In genomic region chr3:44339181-44339741, GRCh38 we compare ENCODE assay signal across 1 cellular context.
TF ChIP-seq lines count a peak whose summit lies in the region.

No MANE protein-coding gene starts in this region.

TF ChIP-seq in endothelial cell of umbilical vein, 7 proteins besides CTCF, POLR2A, EP300 and RAD21 (continued from another document):
- no peak for TF ChIP-seq EZH2 (IDR thresholded peaks at IDR 0.05; ENCODE audit: borderline replicate concordance, low read depth, low read length, severe bottlenecking)
- TF ChIP-seq JUN (IDR thresholded peaks at IDR 0.05; ENCODE audit: borderline replicate concordance, insufficient read depth, insufficient read length, low read depth), result no peak
- TF ChIP-seq FOS (IDR thresholded peaks at IDR 0.05; ENCODE audit: borderline replicate concordance, insufficient read depth, low read length), result no peak
- TF ChIP-seq MYC (IDR thresholded peaks at IDR 0.05; ENCODE audit: low read depth, low read length), result no peak
- TF ChIP-seq GATA2 (IDR thresholded peaks at IDR 0.05; ENCODE audit: insufficient read depth, insufficient read length, low read depth, low read length), result no peak
- TF ChIP-seq POLR2AphosphoS5 (IDR thresholded peaks at IDR 0.05; ENCODE audit: insufficient read depth, low read depth, low read length), result no peak
